Comparison of ENCODE assay signal across 2 cellular contexts in the genomic region with DNA sequence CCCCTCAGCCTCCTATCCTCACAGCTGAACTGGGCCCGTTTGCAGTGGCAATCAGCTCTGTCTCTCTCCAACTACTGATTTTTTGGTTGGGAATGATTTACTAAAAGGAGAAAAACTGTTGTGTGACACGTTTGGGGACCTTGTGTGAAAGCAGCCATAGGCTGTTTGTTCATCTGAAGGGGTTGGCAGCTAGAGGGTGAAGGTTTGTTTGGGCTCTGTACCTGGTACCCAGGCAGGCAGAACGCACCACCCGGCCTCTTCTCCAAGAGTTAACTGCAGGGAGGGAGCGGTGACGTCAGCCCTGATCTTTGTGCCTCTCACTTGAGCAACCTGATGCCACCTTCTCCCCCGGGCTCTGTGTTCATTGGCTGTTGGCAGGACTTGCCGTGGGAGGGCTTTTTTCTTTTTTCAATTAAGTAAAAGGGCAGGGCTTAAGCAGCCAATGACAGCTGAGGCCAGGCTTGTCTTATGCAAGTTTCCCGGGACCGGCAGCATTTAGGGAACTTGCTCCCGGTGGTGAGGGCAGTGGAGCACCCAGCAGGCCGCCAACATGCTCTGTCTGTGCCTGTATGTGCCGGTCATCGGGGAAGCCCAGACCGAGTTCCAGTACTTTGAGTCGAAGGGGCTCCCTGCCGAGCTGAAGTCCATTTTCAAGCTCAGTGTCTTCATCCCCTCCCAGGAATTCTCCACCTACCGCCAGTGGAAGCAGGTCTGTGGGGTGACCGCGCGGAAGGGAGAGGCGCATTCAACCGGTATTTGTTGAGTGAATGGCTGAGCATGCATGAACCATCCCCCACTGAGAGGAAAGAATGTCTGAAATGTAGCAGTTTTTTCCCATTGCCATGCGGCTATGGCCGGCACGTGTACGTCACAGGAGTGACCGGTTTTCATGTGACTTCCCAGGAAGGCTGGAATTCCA.
TF ChIP-seq lines count a peak whose summit lies in the region.

No MANE protein-coding gene starts in this region.

TF ChIP-seq in HEK293, 187 proteins besides CTCF, POLR2A, EP300 and RAD21 (continues in another document):
- TF ChIP-seq ZNF558 (tag by site-specific recombination; IDR thresholded peaks at IDR 0.05) (no peak), HOXC10 (CRISPR knock-in tag; IDR thresholded peaks at IDR 0.05) (no peak), ZNF266 (tag by site-specific recombination; IDR thresholded peaks at IDR 0.05; ENCODE audit: low read depth) (no peak), ZNF571 (tag by site-specific recombination; IDR thresholded peaks at IDR 0.05) (no peak), ZNF391 (tag by site-specific recombination; IDR thresholded peaks at IDR 0.05; ENCODE audit: borderline replicate concordance, low read depth) (no peak), ZNF610 (tag by site-specific recombination; IDR thresholded peaks at IDR 0.05; ENCODE audit: borderline replicate concordance) (no peak), ZNF76 (tag by site-specific recombination; IDR thresholded peaks at IDR 0.05; ENCODE audit: borderline replicate concordance, low read depth) (no peak), ZFP3 (tag by site-specific recombination; IDR thresholded peaks at IDR 0.05; ENCODE audit: low read depth) (no peak), ZNF274 (IDR thresholded peaks at IDR 0.05; ENCODE audit: low read length) (no peak), ZNF274 (tag by site-specific recombination; IDR thresholded peaks at IDR 0.05; ENCODE audit: borderline replicate concordance) (no peak), SP2 (tag by site-specific recombination; IDR thresholded peaks at IDR 0.05) (peak; percentile 84), FEZF1 (tag by site-specific recombination; IDR thresholded peaks at IDR 0.05) (peak; percentile 40; the same call in 1 of the 2 replicates), ZFP37 (tag by site-specific recombination; IDR thresholded peaks at IDR 0.05) (no peak)
- TF ChIP-seq, protein P1, sequence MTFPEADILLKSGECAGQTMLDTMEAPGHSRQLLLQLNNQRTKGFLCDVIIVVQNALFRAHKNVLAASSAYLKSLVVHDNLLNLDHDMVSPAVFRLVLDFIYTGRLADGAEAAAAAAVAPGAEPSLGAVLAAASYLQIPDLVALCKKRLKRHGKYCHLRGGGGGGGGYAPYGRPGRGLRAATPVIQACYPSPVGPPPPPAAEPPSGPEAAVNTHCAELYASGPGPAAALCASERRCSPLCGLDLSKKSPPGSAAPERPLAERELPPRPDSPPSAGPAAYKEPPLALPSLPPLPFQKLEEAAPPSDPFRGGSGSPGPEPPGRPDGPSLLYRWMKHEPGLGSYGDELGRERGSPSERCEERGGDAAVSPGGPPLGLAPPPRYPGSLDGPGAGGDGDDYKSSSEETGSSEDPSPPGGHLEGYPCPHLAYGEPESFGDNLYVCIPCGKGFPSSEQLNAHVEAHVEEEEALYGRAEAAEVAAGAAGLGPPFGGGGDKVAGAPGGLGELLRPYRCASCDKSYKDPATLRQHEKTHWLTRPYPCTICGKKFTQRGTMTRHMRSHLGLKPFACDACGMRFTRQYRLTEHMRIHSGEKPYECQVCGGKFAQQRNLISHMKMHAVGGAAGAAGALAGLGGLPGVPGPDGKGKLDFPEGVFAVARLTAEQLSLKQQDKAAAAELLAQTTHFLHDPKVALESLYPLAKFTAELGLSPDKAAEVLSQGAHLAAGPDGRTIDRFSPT (tag by site-specific recombination; IDR thresholded peaks at IDR 0.05) = peak; percentile 78; the same call in 1 of the 2 replicates
- TF ChIP-seq, protein P2, sequence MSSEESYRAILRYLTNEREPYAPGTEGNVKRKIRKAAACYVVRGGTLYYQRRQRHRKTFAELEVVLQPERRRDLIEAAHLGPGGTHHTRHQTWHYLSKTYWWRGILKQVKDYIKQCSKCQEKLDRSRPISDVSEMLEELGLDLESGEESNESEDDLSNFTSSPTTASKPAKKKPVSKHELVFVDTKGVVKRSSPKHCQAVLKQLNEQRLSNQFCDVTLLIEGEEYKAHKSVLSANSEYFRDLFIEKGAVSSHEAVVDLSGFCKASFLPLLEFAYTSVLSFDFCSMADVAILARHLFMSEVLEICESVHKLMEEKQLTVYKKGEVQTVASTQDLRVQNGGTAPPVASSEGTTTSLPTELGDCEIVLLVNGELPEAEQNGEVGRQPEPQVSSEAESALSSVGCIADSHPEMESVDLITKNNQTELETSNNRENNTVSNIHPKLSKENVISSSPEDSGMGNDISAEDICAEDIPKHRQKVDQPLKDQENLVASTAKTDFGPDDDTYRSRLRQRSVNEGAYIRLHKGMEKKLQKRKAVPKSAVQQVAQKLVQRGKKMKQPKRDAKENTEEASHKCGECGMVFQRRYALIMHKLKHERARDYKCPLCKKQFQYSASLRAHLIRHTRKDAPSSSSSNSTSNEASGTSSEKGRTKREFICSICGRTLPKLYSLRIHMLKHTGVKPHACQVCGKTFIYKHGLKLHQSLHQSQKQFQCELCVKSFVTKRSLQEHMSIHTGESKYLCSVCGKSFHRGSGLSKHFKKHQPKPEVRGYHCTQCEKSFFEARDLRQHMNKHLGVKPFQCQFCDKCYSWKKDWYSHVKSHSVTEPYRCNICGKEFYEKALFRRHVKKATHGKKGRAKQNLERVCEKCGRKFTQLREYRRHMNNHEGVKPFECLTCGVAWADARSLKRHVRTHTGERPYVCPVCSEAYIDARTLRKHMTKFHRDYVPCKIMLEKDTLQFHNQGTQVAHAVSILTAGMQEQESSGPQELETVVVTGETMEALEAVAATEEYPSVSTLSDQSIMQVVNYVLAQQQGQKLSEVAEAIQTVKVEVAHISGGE (tag by site-specific recombination; conservative IDR thresholded peaks at IDR 0.05; ENCODE audit: low read depth) = no peak
- TF ChIP-seq, protein P3, sequence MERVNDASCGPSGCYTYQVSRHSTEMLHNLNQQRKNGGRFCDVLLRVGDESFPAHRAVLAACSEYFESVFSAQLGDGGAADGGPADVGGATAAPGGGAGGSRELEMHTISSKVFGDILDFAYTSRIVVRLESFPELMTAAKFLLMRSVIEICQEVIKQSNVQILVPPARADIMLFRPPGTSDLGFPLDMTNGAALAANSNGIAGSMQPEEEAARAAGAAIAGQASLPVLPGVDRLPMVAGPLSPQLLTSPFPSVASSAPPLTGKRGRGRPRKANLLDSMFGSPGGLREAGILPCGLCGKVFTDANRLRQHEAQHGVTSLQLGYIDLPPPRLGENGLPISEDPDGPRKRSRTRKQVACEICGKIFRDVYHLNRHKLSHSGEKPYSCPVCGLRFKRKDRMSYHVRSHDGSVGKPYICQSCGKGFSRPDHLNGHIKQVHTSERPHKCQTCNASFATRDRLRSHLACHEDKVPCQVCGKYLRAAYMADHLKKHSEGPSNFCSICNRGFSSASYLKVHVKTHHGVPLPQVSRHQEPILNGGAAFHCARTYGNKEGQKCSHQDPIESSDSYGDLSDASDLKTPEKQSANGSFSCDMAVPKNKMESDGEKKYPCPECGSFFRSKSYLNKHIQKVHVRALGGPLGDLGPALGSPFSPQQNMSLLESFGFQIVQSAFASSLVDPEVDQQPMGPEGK (tag by site-specific recombination; IDR thresholded peaks at IDR 0.05) = 0 out of 2 replicates have a peak, but pooled peaks have one; percentile 5
- TF ChIP-seq, protein P4, sequence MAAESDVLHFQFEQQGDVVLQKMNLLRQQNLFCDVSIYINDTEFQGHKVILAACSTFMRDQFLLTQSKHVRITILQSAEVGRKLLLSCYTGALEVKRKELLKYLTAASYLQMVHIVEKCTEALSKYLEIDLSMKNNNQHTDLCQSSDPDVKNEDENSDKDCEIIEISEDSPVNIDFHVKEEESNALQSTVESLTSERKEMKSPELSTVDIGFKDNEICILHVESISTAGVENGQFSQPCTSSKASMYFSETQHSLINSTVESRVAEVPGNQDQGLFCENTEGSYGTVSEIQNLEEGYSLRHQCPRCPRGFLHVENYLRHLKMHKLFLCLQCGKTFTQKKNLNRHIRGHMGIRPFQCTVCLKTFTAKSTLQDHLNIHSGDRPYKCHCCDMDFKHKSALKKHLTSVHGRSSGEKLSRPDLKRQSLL (tag by site-specific recombination; IDR thresholded peaks at IDR 0.05) = no peak

TF ChIP-seq in H1, 55 proteins besides CTCF, POLR2A, EP300 and RAD21 (continues in another document):
- no peak for TF ChIP-seq SIX5 (IDR thresholded peaks at IDR 0.05; ENCODE audit: low read depth, low read length)
- TF ChIP-seq SAP30 (IDR thresholded peaks at IDR 0.05; ENCODE audit: insufficient read depth, insufficient replicate concordance, low read length) = peak; percentile 77
- no peak for TF ChIP-seq CBX8 (IDR thresholded peaks at IDR 0.05; ENCODE audit: borderline replicate concordance, low read depth, low read length)
- TF ChIP-seq RFX5 (IDR thresholded peaks at IDR 0.05; ENCODE audit: borderline replicate concordance, low read depth, low read length) = 0 out of 2 replicates have a peak, but pooled peaks have one; percentile 28
- TF ChIP-seq POLR2AphosphoS5 (IDR thresholded peaks at IDR 0.05; ENCODE audit: low read depth, low read length) = peak; percentile 99
- TF ChIP-seq RBBP5 (IDR thresholded peaks at IDR 0.05; ENCODE audit: borderline replicate concordance, low read depth, low read length) = peak; percentile 49; the same call in 1 of the 2 replicates
- peak; percentile 77; the same call in 1 of the 2 replicates for TF ChIP-seq GTF2F1 (IDR thresholded peaks at IDR 0.05; ENCODE audit: borderline replicate concordance, low read depth, low read length)
- TF ChIP-seq KDM4A (IDR thresholded peaks at IDR 0.05; ENCODE audit: low read depth, low read length, severe bottlenecking) = peak; percentile 25
- peak; percentile 80 for TF ChIP-seq YY1 (IDR thresholded peaks at IDR 0.05; ENCODE audit: low read depth, low read length)
- TF ChIP-seq, protein P5, sequence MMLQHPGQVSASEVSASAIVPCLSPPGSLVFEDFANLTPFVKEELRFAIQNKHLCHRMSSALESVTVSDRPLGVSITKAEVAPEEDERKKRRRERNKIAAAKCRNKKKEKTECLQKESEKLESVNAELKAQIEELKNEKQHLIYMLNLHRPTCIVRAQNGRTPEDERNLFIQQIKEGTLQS (IDR thresholded peaks at IDR 0.05; ENCODE audit: insufficient read depth, low read depth, low read length) = no peak
- TF ChIP-seq, protein P6, sequence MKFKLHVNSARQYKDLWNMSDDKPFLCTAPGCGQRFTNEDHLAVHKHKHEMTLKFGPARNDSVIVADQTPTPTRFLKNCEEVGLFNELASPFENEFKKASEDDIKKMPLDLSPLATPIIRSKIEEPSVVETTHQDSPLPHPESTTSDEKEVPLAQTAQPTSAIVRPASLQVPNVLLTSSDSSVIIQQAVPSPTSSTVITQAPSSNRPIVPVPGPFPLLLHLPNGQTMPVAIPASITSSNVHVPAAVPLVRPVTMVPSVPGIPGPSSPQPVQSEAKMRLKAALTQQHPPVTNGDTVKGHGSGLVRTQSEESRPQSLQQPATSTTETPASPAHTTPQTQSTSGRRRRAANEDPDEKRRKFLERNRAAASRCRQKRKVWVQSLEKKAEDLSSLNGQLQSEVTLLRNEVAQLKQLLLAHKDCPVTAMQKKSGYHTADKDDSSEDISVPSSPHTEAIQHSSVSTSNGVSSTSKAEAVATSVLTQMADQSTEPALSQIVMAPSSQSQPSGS (IDR thresholded peaks at IDR 0.05; ENCODE audit: low read length) = peak; percentile 95
- TF ChIP-seq TEAD4 (IDR thresholded peaks at IDR 0.05; ENCODE audit: low read depth, low read length) = peak; percentile 97
- no peak for TF ChIP-seq KDM5A (IDR thresholded peaks at IDR 0.05; ENCODE audit: low read length)
- TF ChIP-seq CTBP2 (IDR thresholded peaks at IDR 0.05; ENCODE audit: borderline replicate concordance, insufficient read depth, insufficient read length, low read length) = peak; percentile 18
- TF ChIP-seq GABPA (IDR thresholded peaks at IDR 0.05; ENCODE audit: borderline replicate concordance, insufficient read depth, low read length) = no peak
- TF ChIP-seq CHD2 (IDR thresholded peaks at IDR 0.05; ENCODE audit: low read length) = peak; percentile 5; the same call in 1 of the 2 replicates
- peak; percentile 72 for TF ChIP-seq JUN (IDR thresholded peaks at IDR 0.05; ENCODE audit: low read depth, low read length)
- TF ChIP-seq, protein P7, sequence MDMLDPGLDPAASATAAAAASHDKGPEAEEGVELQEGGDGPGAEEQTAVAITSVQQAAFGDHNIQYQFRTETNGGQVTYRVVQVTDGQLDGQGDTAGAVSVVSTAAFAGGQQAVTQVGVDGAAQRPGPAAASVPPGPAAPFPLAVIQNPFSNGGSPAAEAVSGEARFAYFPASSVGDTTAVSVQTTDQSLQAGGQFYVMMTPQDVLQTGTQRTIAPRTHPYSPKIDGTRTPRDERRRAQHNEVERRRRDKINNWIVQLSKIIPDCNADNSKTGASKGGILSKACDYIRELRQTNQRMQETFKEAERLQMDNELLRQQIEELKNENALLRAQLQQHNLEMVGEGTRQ (IDR thresholded peaks at IDR 0.05; ENCODE audit: low read length) = 0 out of 2 replicates have a peak, but pooled peaks have one; percentile 16
- TF ChIP-seq SIN3A (conservative IDR thresholded peaks at IDR 0.05 in 1 of 2, IDR thresholded peaks at IDR 0.05 in 1 of 2; ENCODE audit: low read depth in 1 of 2, low read length in 2 of 2) = peak; percentile 86 to 91; a peak in 3 of 4 replicates
- 0 out of 2 replicates have a peak, but pooled peaks have one; percentile 36 for TF ChIP-seq CEBPB (IDR thresholded peaks at IDR 0.05; ENCODE audit: low read depth, low read length)
- peak; percentile 82 to 93; a peak in 3 of 4 replicates for TF ChIP-seq HDAC2 (IDR thresholded peaks at IDR 0.05; ENCODE audit: borderline replicate concordance in 1 of 2, low read depth in 2 of 2, low read length in 2 of 2)
- TF ChIP-seq, protein P8, sequence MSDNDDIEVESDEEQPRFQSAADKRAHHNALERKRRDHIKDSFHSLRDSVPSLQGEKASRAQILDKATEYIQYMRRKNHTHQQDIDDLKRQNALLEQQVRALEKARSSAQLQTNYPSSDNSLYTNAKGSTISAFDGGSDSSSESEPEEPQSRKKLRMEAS (IDR thresholded peaks at IDR 0.05) = peak; percentile 96
- TF ChIP-seq TAF7 (optimal IDR thresholded peaks at IDR 0.05; ENCODE audit: borderline replicate concordance, low read depth, low read length) = peak; percentile 36
- no peak for TF ChIP-seq SP2 (IDR thresholded peaks at IDR 0.05; ENCODE audit: low read length)
- TF ChIP-seq SP4 (IDR thresholded peaks at IDR 0.05; ENCODE audit: low read length) = peak; percentile 80
- TF ChIP-seq KDM1A (IDR thresholded peaks at IDR 0.05; ENCODE audit: borderline replicate concordance, low read length) = no peak
- peak; percentile 67 for TF ChIP-seq PHF8 (conservative IDR thresholded peaks at IDR 0.05; ENCODE audit: low read depth, low read length)
- no peak for TF ChIP-seq CBX5 (IDR thresholded peaks at IDR 0.05; ENCODE audit: low read depth, low read length)
- TF ChIP-seq CHD1 (IDR thresholded peaks at IDR 0.05; ENCODE audit: low read depth, low read length) = no peak
- peak; percentile 85 for TF ChIP-seq CREB1 (IDR thresholded peaks at IDR 0.05)
- no peak for TF ChIP-seq BCL11A (IDR thresholded peaks at IDR 0.05; ENCODE audit: low read depth in 2 of 2, low read length in 2 of 2)
- TF ChIP-seq, protein P9, sequence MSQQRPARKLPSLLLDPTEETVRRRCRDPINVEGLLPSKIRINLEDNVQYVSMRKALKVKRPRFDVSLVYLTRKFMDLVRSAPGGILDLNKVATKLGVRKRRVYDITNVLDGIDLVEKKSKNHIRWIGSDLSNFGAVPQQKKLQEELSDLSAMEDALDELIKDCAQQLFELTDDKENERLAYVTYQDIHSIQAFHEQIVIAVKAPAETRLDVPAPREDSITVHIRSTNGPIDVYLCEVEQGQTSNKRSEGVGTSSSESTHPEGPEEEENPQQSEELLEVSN (IDR thresholded peaks at IDR 0.05) = peak; percentile 38; the same call in 1 of the 2 replicates
- peak; percentile 91 for TF ChIP-seq TAF1 (IDR thresholded peaks at IDR 0.05; ENCODE audit: low read depth, low read length)
- peak; percentile 33 for TF ChIP-seq NANOG (IDR thresholded peaks at IDR 0.05; ENCODE audit: insufficient read depth, low read depth, low read length, poor library complexity, severe bottlenecking)
- 0 out of 2 replicates have a peak, but pooled peaks have one; percentile 39 for TF ChIP-seq BACH1 (IDR thresholded peaks at IDR 0.05; ENCODE audit: low read length)
- TF ChIP-seq ASH2L (IDR thresholded peaks at IDR 0.05; ENCODE audit: low read length) = peak; percentile 91
- TF ChIP-seq JUND (IDR thresholded peaks at IDR 0.05; ENCODE audit: low read length) = peak; percentile 87
- peak; percentile 94 for TF ChIP-seq TBP (IDR thresholded peaks at IDR 0.05; ENCODE audit: low read depth, low read length)
